Comparison of ENCODE assay signal across 12 cellular contexts in the genomic region with DNA sequence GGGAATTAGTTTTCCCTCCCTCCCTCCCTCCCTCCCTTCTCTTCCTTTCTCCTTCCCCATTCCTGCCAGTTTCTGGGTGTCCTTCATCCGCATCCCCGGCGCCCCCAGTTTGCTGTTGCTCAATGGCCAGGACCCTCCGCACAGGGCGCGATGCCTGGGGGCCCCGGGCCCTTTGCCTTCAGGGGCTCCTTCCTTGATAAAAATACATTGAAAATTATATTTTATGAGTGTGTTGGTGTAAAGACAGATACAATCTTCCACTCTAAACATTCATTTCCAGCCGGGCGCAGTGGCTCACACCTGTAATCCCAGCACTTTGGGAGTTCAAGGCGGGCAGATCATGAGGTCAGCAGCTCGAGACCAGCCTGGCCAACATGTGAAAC. TPM values are rescaled to one million over a fixed set of nuclear protein-coding genes. Genes with fewer than 3 reads are reported as not detected.
"Had no signal": no experiment of that assay in that cellular context is flagged by ENCODE, and none has a peak within 500 bp of the region (broad histone marks: within the 10 kb centered on the region; RNA-seq: fewer than 3 reads in every experiment).

No MANE protein-coding gene starts in this region.

- H3K9me3 ChIP-seq: ascending aorta, gastrocnemius medialis, heart right ventricle had no signal

- H3K27ac Mint-ChIP-seq: activated CD4-positive, alpha-beta memory T cell treated with anti-CD3 and anti-CD28 coated beads, Interleukin-2, amount 10 ng/mL, durations not matched to agents 7 days and 5 days; activated CD4-positive, alpha-beta T cell treated with anti-CD3 and anti-CD28 coated beads for 36 hours; progenitor cell of endocrine pancreas; stimulated activated memory B cell treated with anti-CD40 and anti-IgM and Interleukin-4, amounts not matched to agents 10 μg/mL and 1 μg/mL and 100 μg/mL, for 72 hours had no signal

- H3K36me3 ChIP-seq: ascending aorta, cardiac muscle cell, gastrocnemius medialis, heart right ventricle had no signal

- FAIRE-seq: keratinocyte had no signal

- H3K27me3 ChIP-seq: ascending aorta, cardiac muscle cell had no signal

- H3K4me1 ChIP-seq: ascending aorta had no signal

- DNase-seq: effector CD4-positive, alpha-beta T cell; naive B cell had no signal

- H3K4me3 Mint-ChIP-seq: activated CD4-positive, alpha-beta memory T cell treated with anti-CD3 and anti-CD28 coated beads, Interleukin-2, amount 10 ng/mL, durations not matched to agents 7 days and 5 days; activated CD4-positive, alpha-beta T cell treated with anti-CD3 and anti-CD28 coated beads for 36 hours; naive B cell; stimulated activated memory B cell treated with anti-CD40 and anti-IgM and Interleukin-4, amounts not matched to agents 10 μg/mL and 1 μg/mL and 100 μg/mL, for 72 hours had no signal

- H3K4me3 ChIP-seq: ascending aorta, cardiac muscle cell, gastrocnemius medialis, heart right ventricle, lung had no signal

- H3K36me3 Mint-ChIP-seq: naive B cell; stimulated activated memory B cell treated with anti-CD40 and anti-IgM and Interleukin-4, amounts not matched to agents 10 μg/mL and 1 μg/mL and 100 μg/mL, for 72 hours had no signal

- H3K27ac ChIP-seq: ascending aorta, cardiac muscle cell, heart right ventricle had no signal

- H3K9me3 Mint-ChIP-seq: activated CD4-positive, alpha-beta memory T cell treated with anti-CD3 and anti-CD28 coated beads, Interleukin-2, amount 10 ng/mL, durations not matched to agents 7 days and 5 days; naive B cell; stimulated activated memory B cell treated with anti-CD40 and anti-IgM and Interleukin-4, amounts not matched to agents 10 μg/mL and 1 μg/mL and 100 μg/mL, for 72 hours had no signal

- H3K4me1 Mint-ChIP-seq: activated CD4-positive, alpha-beta memory T cell treated with anti-CD3 and anti-CD28 coated beads, Interleukin-2, amount 10 ng/mL, durations not matched to agents 7 days and 5 days; activated CD4-positive, alpha-beta T cell treated with anti-CD3 and anti-CD28 coated beads for 36 hours had no signal

RNA-seq across cellular contexts. Expression of gene DIPK1B, which starts 17.5 kb away (rescaled TPM):
- polyA plus RNA-seq: keratinocyte had no signal

RNA-seq across cellular contexts. Expression of gene LCN10, which starts 47.9 kb away (rescaled TPM):
- total RNA-seq: activated CD4-positive, alpha-beta memory T cell treated with anti-CD3 and anti-CD28 coated beads, Interleukin-2, amount 10 ng/mL, durations not matched to agents 7 days and 5 days; progenitor cell of endocrine pancreas had no signal
- polyA plus RNA-seq: keratinocyte had no signal

RNA-seq across cellular contexts. Expression of gene LCN6, which starts 53.5 kb away (rescaled TPM):
- total RNA-seq: activated CD4-positive, alpha-beta T cell treated with anti-CD3 and anti-CD28 coated beads for 36 hours; cardiac muscle cell; progenitor cell of endocrine pancreas had no signal
- polyA plus RNA-seq: cardiac muscle cell, keratinocyte had no signal
